Comparison of ENCODE assay signal across 9 cellular contexts in the genomic region with DNA sequence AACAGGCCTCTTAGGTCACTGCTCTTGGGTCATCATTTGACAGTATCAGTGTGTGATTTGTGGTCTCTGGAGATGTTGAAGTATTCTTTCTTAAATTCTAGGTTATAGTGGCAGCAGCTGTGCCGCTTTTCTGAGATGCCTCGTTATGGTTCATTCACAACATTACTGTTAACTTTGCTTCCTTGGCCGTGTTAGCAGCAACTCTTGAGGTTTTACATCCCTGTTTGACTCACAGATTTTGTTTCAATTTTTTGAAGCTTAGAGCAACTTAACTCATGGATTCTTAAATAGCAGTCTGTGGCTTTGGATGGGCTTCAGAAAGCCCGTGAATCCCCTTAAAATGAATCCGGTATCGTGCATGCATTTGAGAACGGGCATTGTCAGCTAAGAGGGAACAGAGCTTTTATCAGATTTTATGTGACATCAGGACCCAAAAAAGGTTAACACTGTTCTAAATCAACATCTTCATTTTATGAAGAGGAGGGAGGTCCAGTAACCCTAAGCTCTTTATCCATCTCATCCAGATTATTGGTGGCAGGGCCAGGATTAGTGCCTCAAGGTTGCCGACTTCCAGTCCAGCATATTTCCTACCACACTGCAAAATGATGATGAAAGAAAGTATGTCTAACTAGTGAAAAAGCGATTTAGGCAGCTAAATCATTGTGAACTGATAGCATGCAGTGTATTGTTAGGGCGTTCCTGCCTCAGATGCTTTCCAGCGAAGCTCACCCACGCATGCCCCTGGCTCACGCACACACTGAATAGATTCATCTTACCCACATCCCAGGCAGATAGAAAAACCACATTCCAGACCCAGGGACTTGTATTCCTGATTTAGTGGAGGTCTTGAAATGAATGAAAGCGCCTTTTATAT. TPM values are rescaled to one million over a fixed set of nuclear protein-coding genes. Genes with fewer than 3 reads are reported as not detected.
DNase-seq lines count a peak whose midpoint lies in the region; ATAC-seq, FAIRE-seq and TF ChIP-seq lines count a peak whose summit lies in the region.
"Had no signal": no experiment of that assay in that cellular context is flagged by ENCODE, and none has a peak within 500 bp of the region (broad histone marks: within the 10 kb centered on the region; RNA-seq: fewer than 3 reads in every experiment).

No MANE protein-coding gene starts in this region.

- H3K9me3 ChIP-seq in A673 (ENCODE audit: low read depth, low read length, poor library complexity, severe bottlenecking) (no peaks in the 10 kb centered on the region), astrocyte (ENCODE audit: insufficient read depth, low read depth, low read length) (no peaks in the 10 kb centered on the region), muscle layer of duodenum (ENCODE audit: control insufficient read depth in 1 of 2, low read length in 2 of 2) (no peaks in the 10 kb centered on the region)

- H3K9me3 Mint-ChIP-seq in IgD-negative memory B cell = no peaks in the 10 kb centered on the region
- no peaks in the 10 kb centered on the region for H3K9me3 Mint-ChIP-seq in astrocyte (ENCODE audit: unreplicated experiment)

- WGBS in lower leg skin, 2 donors = 59 to 64% methylated on average over 14 of the region's 14 CpGs

- ATAC-seq in GM18868 (IDR thresholded peaks at IDR 0.05; ENCODE audit: unreplicated experiment) (no peak), GM21786 (IDR thresholded peaks at IDR 0.05; ENCODE audit: unreplicated experiment) (no peak)

- POLR2A ChIA-PET in A673 (lab: Charles Lee; ENCODE audit: low non-redundant PET) = interaction anchor here (0.7 kb wide), 1 partner anchor 18 kb away, joined by 3 read pairs; no protein-coding TSS in a partner anchor

- TF ChIP-seq CTCF in A673 (conservative IDR thresholded peaks at IDR 0.05; ENCODE audit: low read depth, low read length) (no peak), astrocyte (IDR thresholded peaks at IDR 0.05; ENCODE audit: insufficient read depth, low read depth, low read length) (no peak), lower leg skin (IDR thresholded peaks at IDR 0.05) (no peak)

- H3K9ac ChIP-seq in astrocyte (ENCODE audit: low read length) = peak overlapping the region; percentile 93

- H3K27ac Mint-ChIP-seq in IgD-negative memory B cell = peak overlapping the region in 1 of 3 donors; percentile 94
- H3K27ac Mint-ChIP-seq in astrocyte (ENCODE audit: unreplicated experiment) = peak overlapping the region; percentile 2

- H3K27me3 Mint-ChIP-seq in IgD-negative memory B cell (no peaks in the 10 kb centered on the region), astrocyte (ENCODE audit: low read depth, unreplicated experiment) (no peaks in the 10 kb centered on the region)

- peaks cover 8% of the 10 kb centered on the region for H3K36me3 Mint-ChIP-seq in IgD-negative memory B cell
- peaks cover 13% of the 10 kb centered on the region for H3K36me3 Mint-ChIP-seq in astrocyte (ENCODE audit: low read depth, unreplicated experiment)

- no peak for TF ChIP-seq POLR2A in lower leg skin (IDR thresholded peaks at IDR 0.05)

- no peak for DNase-seq in A673 (ENCODE audit: low spot score)
- peak; percentile 99 for DNase-seq in astrocyte (ENCODE audit: low read depth)
- no peak for DNase-seq in NCI-H1092 (lab: John Stamatoyannopoulos, UW)
- no peak for DNase-seq in lower leg skin (ENCODE audit: low spot score in 2 of 2)
- DNase-seq: NCI-H2107 had no signal

- peaks cover 94% of the 10 kb centered on the region for H3K79me2 ChIP-seq in astrocyte (ENCODE audit: insufficient read depth, low read length)

- BruUV-seq in A673 (replicated peaks; lab: Mats Ljungman, UMichigan) = no TSS peak

- peaks cover 36% of the 10 kb centered on the region for H3K4me1 ChIP-seq in A673 (ENCODE audit: insufficient read depth, low read length, poor library complexity, severe bottlenecking)
- peaks cover 50% of the 10 kb centered on the region for H3K4me1 ChIP-seq in astrocyte (ENCODE audit: insufficient read depth, low read length)
- H3K4me1 ChIP-seq in muscle layer of duodenum (ENCODE audit: control insufficient read depth in 1 of 2, insufficient read depth in 2 of 2, low read length in 2 of 2) = peaks cover 7 to 27% of the 10 kb centered on the region in 2 donors

- FAIRE-seq in astrocyte (lab: Jason Lieb, UNC) = peak; percentile 67

- peaks cover 58 to 65% (median 60%) of the 10 kb centered on the region in 3 donors for H3K4me1 Mint-ChIP-seq in IgD-negative memory B cell
- peaks cover 35% of the 10 kb centered on the region for H3K4me1 Mint-ChIP-seq in astrocyte (ENCODE audit: low read depth, unreplicated experiment)

- peak overlapping the region; percentile 87 for H3K4me3 ChIP-seq in A673 (ENCODE audit: low read depth, low read length, poor library complexity, severe bottlenecking)
- peak overlapping the region; percentile 83 for H3K4me3 ChIP-seq in astrocyte (ENCODE audit: insufficient read depth, low read depth, low read length)
- H3K4me3 ChIP-seq in muscle layer of duodenum (ENCODE audit: low read depth in 1 of 2, low read length in 2 of 2) = peak overlapping the region; percentile 87 to 93
- H3K4me3 ChIP-seq in lower leg skin (ENCODE audit: low read depth, poor library complexity, severe bottlenecking) = no peak overlapping the region

- H3K36me3 ChIP-seq in A673 (ENCODE audit: insufficient read depth, low read length, poor library complexity, severe bottlenecking) (peaks cover 40% of the 10 kb centered on the region), astrocyte (ENCODE audit: insufficient read depth, low read length) (peaks cover 22% of the 10 kb centered on the region), muscle layer of duodenum (ENCODE audit: control insufficient read depth in 1 of 2, insufficient read depth in 2 of 2, low read length in 2 of 2) (peaks cover 16 to 21% of the 10 kb centered on the region in 2 donors)

- intact Hi-C loops in A673 (cut with micrococcal nuclease; ENCODE audit: unreplicated experiment) = no loop called here
- intact Hi-C loops in lower leg skin (cut with DNase I; ENCODE audit: low total_unique reads) = no loop called here

- H4K20me1 ChIP-seq in astrocyte (ENCODE audit: insufficient read depth, low read length) = peaks cover 29% of the 10 kb centered on the region

- CTCF ChIA-PET in A673 (lab: Charles Lee) = interaction anchor here (1.0 to 1.7 kb wide), 2 partner anchors 209 to 285 kb away, joined by 4 to 8 read pairs; no protein-coding TSS in a partner anchor

- H3K27ac ChIP-seq in A673 (ENCODE audit: low read depth, low read length, poor library complexity, severe bottlenecking) (no peak overlapping the region), astrocyte (ENCODE audit: low read depth, low read length) (peak overlapping the region; percentile 68), muscle layer of duodenum (ENCODE audit: low read length) (peak overlapping the region; percentile 34)

- peak overlapping the region; percentile 92 to 97 (median 96) for H3K4me3 Mint-ChIP-seq in IgD-negative memory B cell
- peak overlapping the region; percentile 50 for H3K4me3 Mint-ChIP-seq in astrocyte (ENCODE audit: unreplicated experiment)

- H3K27me3 ChIP-seq in A673 (replicated peaks; ENCODE audit: insufficient read depth, low read depth, low read length, poor library complexity) = no peaks in the 10 kb centered on the region
- no peaks in the 10 kb centered on the region for H3K27me3 ChIP-seq in astrocyte (ENCODE audit: insufficient read depth, low read length)
- H3K27me3 ChIP-seq in muscle layer of duodenum (ENCODE audit: low read depth, low read length) = no peaks in the 10 kb centered on the region

- H2AFZ ChIP-seq in astrocyte (ENCODE audit: low read depth, low read length) = no peak overlapping the region

- peak overlapping the region; percentile 92 for H3K4me2 ChIP-seq in astrocyte (ENCODE audit: low read length)

RNA-seq across cellular contexts. Expression of a gene that starts 5.1 kb away (rescaled TPM):
- total RNA-seq in A673 (2021) (92.3 and 100.0 TPM in 2 replicates), astrocyte (22.6 and 28.6 TPM in 2 replicates), lower leg skin (10 to 100 TPM; 26.1 to 52.5 (median 29.1) TPM)
- 41.2 TPM for polyA plus RNA-seq in IgD-negative memory B cell
